In genomic region chr1:20093303-20093702, GRCh38 we compare ENCODE assay signal across 30 cellular contexts. TPM values are rescaled to one million over a fixed set of nuclear protein-coding genes. Genes with fewer than 3 reads are reported as not detected.
DNase-seq lines count a peak whose midpoint lies in the region; ATAC-seq and TF ChIP-seq lines count a peak whose summit lies in the region.
"Had no signal": no experiment of that assay in that cellular context is flagged by ENCODE, and none has a peak within 500 bp of the region (broad histone marks: within the 10 kb centered on the region; RNA-seq: fewer than 3 reads in every experiment).

No MANE protein-coding gene starts in this region.

- H3K9me3 ChIP-seq in left ventricle myocardium inferior (replicated peaks) (peaks cover 13% of the 10 kb centered on the region), esophagus muscularis mucosa (peaks cover 0 to 6% (median 0%) of the 10 kb centered on the region in 4 donors), sigmoid colon (no peaks in the 10 kb centered on the region), vagina (no peaks in the 10 kb centered on the region)

- intact Hi-C loops in left ventricle myocardium inferior (cut with micrococcal nuclease) (loop anchor here (10.0 kb wide), 1 partner anchor 119 kb away; the partner anchor contains the start of gene PLA2G2A), left cardiac atrium (cut with DNase I) (loop anchor here (5.0 to 10.0 kb wide), 2 partner anchors 116 to 119 kb away; partner anchors contain the start of gene PLA2G2A (in 2 of the 2)), esophagus muscularis mucosa (cut with DNase I) (no loop called here), sigmoid colon (cut with DNase I) (no loop called here), vagina (cut with DNase I) (no loop called here), dorsolateral prefrontal cortex (cut with DNase I) (no loop called here)

- H3K4me3 ChIP-seq in left ventricle myocardium inferior (no peak overlapping the region), esophagus muscularis mucosa (no peak overlapping the region), sigmoid colon (no peak overlapping the region), vagina (no peak overlapping the region), dorsolateral prefrontal cortex (no peak overlapping the region)
- H3K4me3 ChIP-seq: BLaER1, GM23338, K562, PC-9, SK-N-MC had no signal

- no peak for TF ChIP-seq POLR2A in esophagus muscularis mucosa (IDR thresholded peaks at IDR 0.05; ENCODE audit: low read depth)
- TF ChIP-seq POLR2A in sigmoid colon (IDR thresholded peaks at IDR 0.05): no peak
- no peak for TF ChIP-seq POLR2A in vagina (IDR thresholded peaks at IDR 0.05)

- no peak for ATAC-seq in left cardiac atrium
- ATAC-seq in HG03520 (IDR thresholded peaks at IDR 0.05; ENCODE audit: unreplicated experiment): no peak
- ATAC-seq: GM23338, K562 had no signal

- DNase-seq in left ventricle myocardium inferior (no peak), left cardiac atrium (no peak), esophagus muscularis mucosa (ENCODE audit: extremely low spot score) (no peak), sigmoid colon (no peak), vagina (ENCODE audit: extremely low spot score in 2 of 2) (no peak), dorsolateral prefrontal cortex (no peak)
- DNase-seq: CD4-positive, CD25-positive, alpha-beta regulatory T cell; DMS53; H9; HFFc6; Kasumi-1; NCI-H1105 treated with DMSO at 0.1 percent for 48 hours; NCI-H146; NCI-H1930; NCI-H446 treated with DMSO at 0.1 percent for 48 hours; NCI-H526; NCI-H82; NK-92 treated with Interleukin-12 subunit alpha and Interleukin-12 subunit beta, amount 100 ng/mL, for 24 hours; PC-9; SIG-M5 had no signal

- TF ChIP-seq CTCF in left ventricle myocardium inferior (IDR thresholded peaks at IDR 0.05; ENCODE audit: borderline replicate concordance) (no peak), esophagus muscularis mucosa (IDR thresholded peaks at IDR 0.05) (no peak), sigmoid colon (IDR thresholded peaks at IDR 0.05) (no peak), vagina (IDR thresholded peaks at IDR 0.05) (no peak), dorsolateral prefrontal cortex (IDR thresholded peaks at IDR 0.05 in 54 of 56, conservative IDR thresholded peaks at IDR 0.05 in 2 of 56; ENCODE audit: low read depth in 1 of 56, partially characterized antibody in 56 of 56) (no peak)

- H3K27ac ChIP-seq in left ventricle myocardium inferior (replicated peaks) (peak overlapping the region; percentile 80), esophagus muscularis mucosa (replicated peaks in 1 of 4) (peak overlapping the region; percentile 25 to 63 (median 39)), sigmoid colon (peak overlapping the region in 3 of 4 donors; percentile 7 to 56 (median 25)), vagina (peak overlapping the region; percentile 67), dorsolateral prefrontal cortex (no peak overlapping the region)
- H3K27ac ChIP-seq: BLaER1, PC-9, RWPE1, SK-N-MC had no signal

- WGBS in esophagus muscularis mucosa: 78% methylated on average over 5 of the region's 5 CpGs
- WGBS in sigmoid colon, 2 donors: 94% methylated on average over 5 of the region's 5 CpGs

- H3K36me3 ChIP-seq in left ventricle myocardium inferior: peaks cover 33% of the 10 kb centered on the region
- peaks cover 0 to 35% (median 15%) of the 10 kb centered on the region in 4 donors for H3K36me3 ChIP-seq in esophagus muscularis mucosa
- peaks cover 0 to 23% (median 3%) of the 10 kb centered on the region in 4 donors for H3K36me3 ChIP-seq in sigmoid colon
- H3K36me3 ChIP-seq in vagina: no peaks in the 10 kb centered on the region
- H3K36me3 ChIP-seq: BLaER1 had no signal

- H3K4me1 ChIP-seq in left ventricle myocardium inferior (peaks cover 6% of the 10 kb centered on the region), esophagus muscularis mucosa (peaks cover 0 to 6% (median 3%) of the 10 kb centered on the region in 4 donors), sigmoid colon (peaks cover 0 to 5% (median 0%) of the 10 kb centered on the region in 4 donors), vagina (peaks cover 16% of the 10 kb centered on the region)
- H3K4me1 ChIP-seq: BLaER1 had no signal

- TF ChIP-seq EP300 in esophagus muscularis mucosa (IDR thresholded peaks at IDR 0.05) (no peak), sigmoid colon (IDR thresholded peaks at IDR 0.05) (no peak)

- H3K27me3 ChIP-seq in left ventricle myocardium inferior (ENCODE audit: low read depth) (no peaks in the 10 kb centered on the region), esophagus muscularis mucosa (no peaks in the 10 kb centered on the region), sigmoid colon (no peaks in the 10 kb centered on the region), vagina (no peaks in the 10 kb centered on the region), dorsolateral prefrontal cortex (no peaks in the 10 kb centered on the region)
- H3K27me3 ChIP-seq: BLaER1 had no signal

RNA-seq across cellular contexts. Expression of gene PLA2G5, which starts 23.3 kb away (rescaled TPM):
- total RNA-seq in left ventricle myocardium inferior (51.4 TPM), left cardiac atrium (10 to 100 TPM; 84.9 to 93.0 TPM), esophagus muscularis mucosa (10 to 100 TPM; 17.7 to 46.2 (median 28.4) TPM), sigmoid colon (10 to 100 TPM; 18.6 to 45.4 (median 30.5) TPM), vagina (2.7 TPM), dorsolateral prefrontal cortex (10 to 100 TPM in 3 of 120 experiments, 1 to 10 TPM in 114, under 1 TPM in 3; 0.63 to 12.3 (median 3.6) TPM)
- polyA plus RNA-seq in sigmoid colon: 1 to 10 TPM in 2 of 3 donors, under 1 TPM in 1; 0.69 to 5.4 (median 2.4) TPM
- total RNA-seq: CD4-positive, CD25-positive, alpha-beta regulatory T cell; Daoy; G401; GM23338; H9; HFFc6; K562; PC-9 had no signal
- polyA plus RNA-seq: AG04450; CD4-positive, CD25-positive, alpha-beta regulatory T cell; GM23338; K562 had no signal

RNA-seq across cellular contexts. Expression of gene PLA2G2D, which starts 26.0 kb away (rescaled TPM):
- not detected for total RNA-seq in left ventricle myocardium inferior
- not detected for total RNA-seq in left cardiac atrium
- not detected for total RNA-seq in esophagus muscularis mucosa
- total RNA-seq in sigmoid colon: under 1 TPM in 1 of 4 donors, not detected in 3; 0.16 TPM
- polyA plus RNA-seq in sigmoid colon: 1 to 10 TPM in 1 of 3 donors, not detected in 2; 8.6 TPM
- not detected for total RNA-seq in vagina
- total RNA-seq in dorsolateral prefrontal cortex: under 1 TPM in 3 of 120 experiments, not detected in 117; 0.16 to 0.26 (median 0.17) TPM
- total RNA-seq: CD4-positive, CD25-positive, alpha-beta regulatory T cell; Daoy; G401; GM23338; H9; HFFc6; K562; M059J; PC-9 had no signal
- polyA plus RNA-seq: AG04450; CD4-positive, CD25-positive, alpha-beta regulatory T cell; GM23338; K562 had no signal

RNA-seq across cellular contexts. Expression of gene PLA2G2F, which starts 45.8 kb away (rescaled TPM):
- total RNA-seq in left ventricle myocardium inferior: not detected
- total RNA-seq in left cardiac atrium: not detected
- total RNA-seq in esophagus muscularis mucosa: not detected
- not detected for total RNA-seq in sigmoid colon
- polyA plus RNA-seq in sigmoid colon: under 1 TPM in 2 of 3 donors, not detected in 1; 0.60 to 0.80 TPM
- total RNA-seq in vagina: not detected
- under 1 TPM in 1 of 120 experiments, not detected in 119; 0.28 TPM for total RNA-seq in dorsolateral prefrontal cortex
- total RNA-seq: CD4-positive, CD25-positive, alpha-beta regulatory T cell; Daoy; G401; GM23338; H9; HFFc6; K562; M059J had no signal
- polyA plus RNA-seq: AG04450; CD4-positive, CD25-positive, alpha-beta regulatory T cell; GM23338; K562 had no signal

Comparison
In these comparisons a context has a peak if more than half of its experiments do, and no peak if none do; other contexts are left out.
1. H3K27ac ChIP-seq: peak in left ventricle myocardium inferior (single experiment), esophagus muscularis mucosa (4 of 4), sigmoid colon (3 of 4) and vagina (single experiment); none in dorsolateral prefrontal cortex (0 of 59).
2. intact Hi-C loops: an anchor here in left ventricle myocardium inferior (10.0 kb wide) and left cardiac atrium (5.0 to 10.0 kb wide); none called in esophagus muscularis mucosa, sigmoid colon, vagina and dorsolateral prefrontal cortex.